ENCODE assay signal across 15 cellular contexts in the genomic region with DNA sequence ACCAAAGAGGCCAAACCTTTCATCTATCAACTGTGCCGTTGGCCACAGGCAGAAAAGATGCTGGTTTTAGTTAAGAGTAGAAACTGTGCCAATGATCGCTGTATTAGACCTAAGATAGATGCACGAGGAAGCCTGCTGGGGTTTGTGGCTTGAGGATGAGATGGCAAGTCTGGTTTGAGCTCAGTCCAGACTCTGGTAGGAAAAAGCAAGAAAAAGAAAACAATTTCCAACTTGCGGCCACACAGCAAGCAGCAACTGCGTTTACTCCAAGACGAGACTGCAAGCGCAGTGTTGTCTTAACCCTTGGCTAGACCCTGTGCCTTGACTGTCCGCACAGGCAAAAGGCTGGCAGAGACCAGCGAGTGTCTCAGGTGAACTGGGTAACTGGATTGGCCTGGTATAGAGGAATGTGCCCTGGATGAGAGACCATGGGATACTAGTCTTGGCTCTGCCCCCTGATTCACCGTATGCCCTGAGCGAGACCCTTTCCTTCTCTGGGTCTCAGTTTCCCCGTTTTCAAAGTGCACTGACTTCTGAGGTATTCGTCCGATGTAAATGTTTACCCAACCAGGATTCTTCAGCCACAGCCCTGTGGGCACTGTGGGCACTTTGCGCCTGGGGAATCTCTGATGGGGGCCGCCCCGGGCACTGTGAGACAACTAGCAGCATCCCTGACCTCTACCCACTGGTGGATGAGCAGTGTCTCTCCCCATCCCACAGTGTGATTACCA.
DNase-seq lines count a peak whose midpoint lies in the region; ATAC-seq and TF ChIP-seq lines count a peak whose summit lies in the region.
"Had no signal": no experiment of that assay in that cellular context is flagged by ENCODE, and none has a peak within 500 bp of the region (broad histone marks: within the 10 kb centered on the region; RNA-seq: fewer than 3 reads in every experiment).

No MANE protein-coding gene starts in this region.

- H3K9me3 Mint-ChIP-seq in endodermal cell (no peaks in the 10 kb centered on the region), mesothelial cell of epicardium (no peaks in the 10 kb centered on the region)

- H3K27me3 Mint-ChIP-seq in endodermal cell (ENCODE audit: insufficient read depth) (peaks cover 24% of the 10 kb centered on the region), mesothelial cell of epicardium (ENCODE audit: low read depth) (peaks cover 11% of the 10 kb centered on the region)

- DNase-seq in cardiac septum (ENCODE audit: low spot score): peak; percentile 63
- no peak for DNase-seq in heart left ventricle
- peak; percentile 19 for DNase-seq in endodermal cell
- DNase-seq in mesothelial cell of epicardium (ENCODE audit: low spot score in 2 of 2, unreplicated experiment in 2 of 2): peak; percentile 1 to 35
- DNase-seq in vagina (ENCODE audit: extremely low spot score in 2 of 2): peak; percentile 74 to 92
- DNase-seq in NCI-H2171 (lab: John Stamatoyannopoulos, UW): no peak
- no peak for DNase-seq in aorta
- no peak for DNase-seq in HUDEP-2 (lab: John Stamatoyannopoulos, UW; ENCODE audit: unreplicated experiment in 76 of 76)
- DNase-seq: NCI-H1105 treated with DMSO at 0.1 percent for 48 hours, NCI-H187 treated with DMSO at 0.1 percent for 48 hours, NCI-H510A had no signal

- intact Hi-C loops in cardiac septum (cut with DNase I): no loop called here
- intact Hi-C loops in heart left ventricle (cut with DNase I): no loop called here
- intact Hi-C loops in vagina (cut with DNase I): no loop called here
- intact Hi-C loops in aorta (cut with DNase I): no loop called here

- H3K9me3 ChIP-seq in heart left ventricle (no peaks in the 10 kb centered on the region), endodermal cell (ENCODE audit: control insufficient read depth, low read length) (no peaks in the 10 kb centered on the region), vagina (no peaks in the 10 kb centered on the region), aorta (ENCODE audit: control insufficient read depth, low read length) (no peaks in the 10 kb centered on the region)
- H3K9me3 ChIP-seq: A549, Caco-2 had no signal

- no peak for ATAC-seq in heart left ventricle
- no peak for ATAC-seq in aorta (ENCODE audit: low FRiP score)

- peaks cover 7% of the 10 kb centered on the region for H3K4me1 Mint-ChIP-seq in endodermal cell
- peaks cover 9% of the 10 kb centered on the region for H3K4me1 Mint-ChIP-seq in mesothelial cell of epicardium
- H3K4me1 Mint-ChIP-seq: CD14-positive monocyte had no signal

- no peak overlapping the region for H3K27ac ChIP-seq in heart left ventricle
- no peak overlapping the region for H3K27ac ChIP-seq in endodermal cell (ENCODE audit: low read depth, low read length)
- H3K27ac ChIP-seq in vagina: no peak overlapping the region
- H3K27ac ChIP-seq in aorta (ENCODE audit: low read depth in 1 of 2, low read length in 2 of 2): no peak overlapping the region
- H3K27ac ChIP-seq: A549, KMS-11 had no signal

- H3K4me3 Mint-ChIP-seq in endodermal cell: no peak overlapping the region
- no peak overlapping the region for H3K4me3 Mint-ChIP-seq in mesothelial cell of epicardium
- H3K4me3 Mint-ChIP-seq: CD14-positive monocyte had no signal

- H3K36me3 ChIP-seq in heart left ventricle: no peaks in the 10 kb centered on the region
- H3K36me3 ChIP-seq in endodermal cell (ENCODE audit: control insufficient read depth, insufficient read depth, low read length): no peaks in the 10 kb centered on the region
- H3K36me3 ChIP-seq in vagina: no peaks in the 10 kb centered on the region
- no peaks in the 10 kb centered on the region for H3K36me3 ChIP-seq in aorta (ENCODE audit: control insufficient read depth in 1 of 2, insufficient read depth in 2 of 2, low read length in 1 of 2)

- no peak for TF ChIP-seq POLR2A in heart left ventricle (IDR thresholded peaks at IDR 0.05)
- TF ChIP-seq POLR2A in vagina (IDR thresholded peaks at IDR 0.05): no peak

- H3K36me3 Mint-ChIP-seq in endodermal cell (ENCODE audit: low read depth) (no peaks in the 10 kb centered on the region), mesothelial cell of epicardium (no peaks in the 10 kb centered on the region)
- H3K36me3 Mint-ChIP-seq: CD14-positive monocyte had no signal

- H3K9ac ChIP-seq in endodermal cell (ENCODE audit: extremely low read depth, low read length, poor library complexity, severe bottlenecking): no peak overlapping the region
- H3K9ac ChIP-seq: KMS-11 had no signal

- H3K4me1 ChIP-seq in heart left ventricle (no peaks in the 10 kb centered on the region), endodermal cell (ENCODE audit: control insufficient read depth, insufficient read depth, low read length) (peaks cover 5% of the 10 kb centered on the region), vagina (peaks cover 17% of the 10 kb centered on the region), aorta (ENCODE audit: control insufficient read depth in 1 of 2, insufficient read depth in 2 of 2, low read length in 2 of 2) (no peaks in the 10 kb centered on the region)
- H3K4me1 ChIP-seq: A549, Caco-2 had no signal

- H3K27me3 ChIP-seq in heart left ventricle: peaks cover 0 to 21% (median 4%) of the 10 kb centered on the region in 9 donors
- H3K27me3 ChIP-seq in endodermal cell (ENCODE audit: control insufficient read depth, insufficient read depth, low read length, poor library complexity, severe bottlenecking): no peaks in the 10 kb centered on the region
- no peaks in the 10 kb centered on the region for H3K27me3 ChIP-seq in vagina
- H3K27me3 ChIP-seq in aorta (ENCODE audit: control insufficient read depth in 1 of 2, insufficient read depth in 2 of 2, low read length in 1 of 2): no peaks in the 10 kb centered on the region

- H3K4me3 ChIP-seq in heart left ventricle: no peak overlapping the region
- H3K4me3 ChIP-seq in endodermal cell (ENCODE audit: low read length): no peak overlapping the region
- no peak overlapping the region for H3K4me3 ChIP-seq in vagina
- no peak overlapping the region for H3K4me3 ChIP-seq in aorta (ENCODE audit: low read length in 2 of 2)
- H3K4me3 ChIP-seq: A549 had no signal

- H3K27ac Mint-ChIP-seq in endodermal cell (no peak overlapping the region), mesothelial cell of epicardium (no peak overlapping the region)
- H3K27ac Mint-ChIP-seq: CD14-positive monocyte had no signal

- no peak for TF ChIP-seq CTCF in heart left ventricle (IDR thresholded peaks at IDR 0.05)
- TF ChIP-seq CTCF in endodermal cell (conservative IDR thresholded peaks at IDR 0.05): no peak
- no peak for TF ChIP-seq CTCF in mesothelial cell of epicardium (IDR thresholded peaks at IDR 0.05; ENCODE audit: unreplicated experiment)
- no peak for TF ChIP-seq CTCF in vagina (IDR thresholded peaks at IDR 0.05)

- 84 to 90% (median 87%) methylated on average over 16 to 17 of the region's 17 CpGs for WGBS in heart left ventricle, 4 donors
- 95% methylated on average over 12 to 17 of the region's 17 CpGs for WGBS in endodermal cell (ENCODE audit: insufficient coverage in 1 of 2, insufficient read length in 1 of 2), 2 experiments
- WGBS in aorta, 2 donors: 84 to 86% methylated on average over 17 of the region's 17 CpGs

Comparison
In these comparisons a context has a peak if more than half of its experiments do, and no peak if none do; other contexts are left out.
1. DNase-seq: peak in cardiac septum (single experiment), endodermal cell (single experiment), mesothelial cell of epicardium (2 of 2) and vagina (2 of 2); none in heart left ventricle (0 of 5), NCI-H2171 (single experiment), aorta (0 of 2) and HUDEP-2 (0 of 76).